Comparison of ENCODE assay signal across 16 cellular contexts in genomic region chrX:72258174-72258573, GRCh38. TPM values are rescaled to one million over a fixed set of nuclear protein-coding genes. Genes with fewer than 3 reads are reported as not detected.
DNase-seq lines count a peak whose midpoint lies in the region; ATAC-seq, FAIRE-seq and TF ChIP-seq lines count a peak whose summit lies in the region.
"Had no signal": no experiment of that assay in that cellular context is flagged by ENCODE, and none has a peak within 500 bp of the region (broad histone marks: within the 10 kb centered on the region; RNA-seq: fewer than 3 reads in every experiment).

No MANE protein-coding gene starts in this region.

- no peak overlapping the region for H3K27ac Mint-ChIP-seq in T-helper 2 cell treated with Interferon-gamma antibody and Interleukin-4, amounts not matched to agents 5 μg/mL and 100 μg/mL, for 36 hours
- H3K27ac Mint-ChIP-seq: activated CD4-positive, alpha-beta memory T cell treated with anti-CD3 and anti-CD28 coated beads, Interleukin-2, amount 10 ng/mL, durations not matched to agents 7 days and 5 days had no signal

- no peak for TF ChIP-seq POLR2A in testis (IDR thresholded peaks at IDR 0.05)

- no peak overlapping the region for H3K27ac ChIP-seq in HEK293 (ENCODE audit: extremely low read depth, low read depth, low read length)
- no peak overlapping the region for H3K27ac ChIP-seq in testis
- no peak overlapping the region for H3K27ac ChIP-seq in kidney (ENCODE audit: low read depth in 2 of 2, low read length in 2 of 2)
- no peak overlapping the region for H3K27ac ChIP-seq in pancreas
- H3K27ac ChIP-seq: heart right ventricle had no signal

- H3K27me3 Mint-ChIP-seq in T-helper 2 cell treated with Interferon-gamma antibody and Interleukin-4, amounts not matched to agents 5 μg/mL and 100 μg/mL, for 36 hours (ENCODE audit: low read depth): peaks cover 19% of the 10 kb centered on the region

- POLR2A ChIA-PET in HEK293 (lab: Yijun Ruan, JAX): interaction anchor here (1.2 to 1.4 kb wide), 3 partner anchors 13 to 77 kb away, joined by 4 to 8 read pairs (median 4); partner anchors contain the start of gene RPS4X

- H3K4me3 Mint-ChIP-seq in T-helper 2 cell treated with Interferon-gamma antibody and Interleukin-4, amounts not matched to agents 5 μg/mL and 100 μg/mL, for 36 hours: no peak overlapping the region
- H3K4me3 Mint-ChIP-seq: activated CD4-positive, alpha-beta memory T cell treated with anti-CD3 and anti-CD28 coated beads, Interleukin-2, amount 10 ng/mL, durations not matched to agents 7 days and 5 days had no signal

- intact Hi-C loops in testis (cut with DNase I; ENCODE audit: low total_unique reads) (no loop called here), kidney (cut with DNase I) (no loop called here), pancreas (cut with DNase I) (no loop called here)

- H3K9ac ChIP-seq in kidney (ENCODE audit: low read length in 2 of 2): no peak overlapping the region

- no peaks in the 10 kb centered on the region for H3K9me3 Mint-ChIP-seq in T-helper 2 cell treated with Interferon-gamma antibody and Interleukin-4, amounts not matched to agents 5 μg/mL and 100 μg/mL, for 36 hours
- H3K9me3 Mint-ChIP-seq: activated CD4-positive, alpha-beta memory T cell treated with anti-CD3 and anti-CD28 coated beads, Interleukin-2, amount 10 ng/mL, durations not matched to agents 7 days and 5 days had no signal

- H3K36me3 ChIP-seq in HEK293 (ENCODE audit: control insufficient read depth in 2 of 2, insufficient read depth in 1 of 2, low read length in 2 of 2): no peaks in the 10 kb centered on the region
- H3K36me3 ChIP-seq in testis (ENCODE audit: low read depth, missing control alignments): no peaks in the 10 kb centered on the region
- H3K36me3 ChIP-seq in kidney (ENCODE audit: control insufficient read depth in 1 of 2, insufficient read depth in 2 of 2, low read length in 2 of 2): no peaks in the 10 kb centered on the region
- H3K36me3 ChIP-seq in pancreas: no peaks in the 10 kb centered on the region
- H3K36me3 ChIP-seq: heart right ventricle had no signal

- no peaks in the 10 kb centered on the region for H3K36me3 Mint-ChIP-seq in T-helper 2 cell treated with Interferon-gamma antibody and Interleukin-4, amounts not matched to agents 5 μg/mL and 100 μg/mL, for 36 hours (ENCODE audit: low read depth)

- peak; percentile 80 for DNase-seq in AG08396 (ENCODE audit: low spot score)
- peak; percentile 87 to 92 for DNase-seq in foreskin fibroblast
- no peak for DNase-seq in testis
- no peak for DNase-seq in kidney
- no peak for DNase-seq in T-helper 2 cell treated with Interferon-gamma antibody and Interleukin-4, amounts not matched to agents 5 μg/mL and 100 μg/mL, for 36 hours (ENCODE audit: low spot score)
- DNase-seq in pancreas: no peak
- DNase-seq: activated CD4-positive, alpha-beta memory T cell treated with anti-CD3 and anti-CD28 coated beads, Interleukin-2, amount 10 ng/mL, durations not matched to agents 7 days and 5 days; activated naive CD4-positive, alpha-beta T cell treated with anti-CD3 and anti-CD28 coated beads, Interleukin-2, amount 50 U/mL, for 16 hours; cortex of kidney; heart right ventricle; NCI-H187; occipital lobe; T-helper 2 cell had no signal

- FAIRE-seq in kidney (lab: Jason Lieb, UNC) (no peak), pancreas (lab: Jason Lieb, UNC) (no peak)

- TF ChIP-seq CTCF in HEK293 (tag by site-specific recombination; IDR thresholded peaks at IDR 0.05): no peak
- no peak for TF ChIP-seq CTCF in foreskin fibroblast (IDR thresholded peaks at IDR 0.05; ENCODE audit: low read depth, low read length)
- TF ChIP-seq CTCF in testis (IDR thresholded peaks at IDR 0.05): no peak
- no peak for TF ChIP-seq CTCF in kidney (IDR thresholded peaks at IDR 0.05; ENCODE audit: borderline replicate concordance, extremely low read depth, insufficient read depth)
- TF ChIP-seq CTCF in pancreas (IDR thresholded peaks at IDR 0.05): no peak

- CTCF ChIA-PET in HEK293 (lab: Yijun Ruan, JAX): interaction anchor here (1.0 to 2.7 kb wide), 3 partner anchors 13 to 19 kb away, joined by 6 to 14 read pairs (median 6); partner anchors contain the start of gene RPS4X

- peaks cover 12% of the 10 kb centered on the region for H3K4me1 ChIP-seq in HEK293 (ENCODE audit: control insufficient read depth, insufficient read depth, low read length)
- H3K4me1 ChIP-seq in testis: no peaks in the 10 kb centered on the region
- no peaks in the 10 kb centered on the region for H3K4me1 ChIP-seq in kidney (ENCODE audit: control insufficient read depth in 1 of 2, insufficient read depth in 1 of 2, low read depth in 1 of 2, low read length in 2 of 2)
- H3K4me1 ChIP-seq in pancreas: no peaks in the 10 kb centered on the region
- H3K4me1 ChIP-seq: heart right ventricle had no signal

- H3K4me3 ChIP-seq in HEK293 (ENCODE audit: low read depth, low read length) (no peak overlapping the region), foreskin fibroblast (ENCODE audit: low read depth in 1 of 2, low read length in 2 of 2) (no peak overlapping the region), testis (no peak overlapping the region), kidney (ENCODE audit: low read length in 2 of 2) (no peak overlapping the region), pancreas (no peak overlapping the region)
- H3K4me3 ChIP-seq: heart right ventricle, lung had no signal

- no peaks in the 10 kb centered on the region for H3K4me1 Mint-ChIP-seq in T-helper 2 cell treated with Interferon-gamma antibody and Interleukin-4, amounts not matched to agents 5 μg/mL and 100 μg/mL, for 36 hours (ENCODE audit: low read depth)

- ATAC-seq in SK-N-SH treated with all-trans-retinoic acid at 6 μM for 48 hours (peak; percentile 85), pancreas (no peak)
- ATAC-seq: heart right ventricle had no signal

- H3K9me3 ChIP-seq in HEK293 (ENCODE audit: control insufficient read depth, insufficient read depth, low read depth, low read length) (no peaks in the 10 kb centered on the region), testis (no peaks in the 10 kb centered on the region), kidney (ENCODE audit: control insufficient read depth in 1 of 2, low read length in 2 of 2) (no peaks in the 10 kb centered on the region), pancreas (no peaks in the 10 kb centered on the region)
- H3K9me3 ChIP-seq: heart right ventricle had no signal

- H3K27me3 ChIP-seq in testis: no peaks in the 10 kb centered on the region
- H3K27me3 ChIP-seq in pancreas: no peaks in the 10 kb centered on the region

- 88% methylated on average over 4 to 6 of the region's 7 CpGs for WGBS in testis, 2 donors
- 58 to 67% methylated on average over 7 of the region's 7 CpGs for WGBS in pancreas, 2 donors

TF ChIP-seq in HEK293, 187 proteins besides CTCF, POLR2A, EP300 and RAD21 (continues in another document):
- TF ChIP-seq ZNF76 (tag by site-specific recombination; IDR thresholded peaks at IDR 0.05; ENCODE audit: borderline replicate concordance, low read depth) (no peak), ZNF398 (tag by site-specific recombination; IDR thresholded peaks at IDR 0.05) (peak; percentile 41; the same call in 1 of the 2 replicates)

TF ChIP-seq in SK-N-SH treated with all-trans-retinoic acid at 6 μM for 48 hours, 23 proteins besides CTCF, POLR2A, EP300 and RAD21:
- no peak for TF ChIP-seq CSRNP3 (CRISPR knock-in tag; IDR thresholded peaks at IDR 0.05)
TF ChIP-seq in SK-N-SH treated with all-trans-retinoic acid at 6 μM for 48 hours: peak in this region for 0.

RNA-seq across cellular contexts. Expression of gene RPS4X, which starts 18.9 kb away (rescaled TPM):
- total RNA-seq in testis (100 to 1,000 TPM; 268 to 497 TPM), kidney (1,027 TPM), pancreas (1,000 to 10,000 TPM in 3 of 6 donors, 100 to 1,000 TPM in 3; 559 to 1,221 (median 1,037) TPM)
- polyA plus RNA-seq in testis (ENCODE audit: insufficient read depth, low read depth, low replicate concordance) (546 TPM), kidney (ENCODE audit: insufficient read depth, low read depth, low replicate concordance) (1,047 TPM), pancreas (100 to 1,000 TPM; 592 to 955 TPM)

RNA-seq across cellular contexts. Expression of gene ERCC6L, which starts 19.3 kb away (rescaled TPM):
- total RNA-seq in testis (1 to 10 TPM in 1 of 2 donors, under 1 TPM in 1; 0.74 to 1.6 TPM), kidney (0.16 TPM), pancreas (under 1 TPM in 4 of 6 donors, not detected in 2; 0.06 to 0.13 (median 0.11) TPM)
- polyA plus RNA-seq in testis (ENCODE audit: insufficient read depth, low read depth, low replicate concordance) (1.0 TPM), kidney (ENCODE audit: insufficient read depth, low read depth, low replicate concordance) (not detected), pancreas (under 1 TPM in 1 of 2 donors, not detected in 1; 0.04 TPM)

RNA-seq across cellular contexts. Expression of gene CITED1, which starts 47.5 kb away (rescaled TPM):
- total RNA-seq in testis (100 to 1,000 TPM; 439 to 593 TPM), kidney (3.8 TPM), pancreas (1 to 10 TPM in 2 of 6 donors, under 1 TPM in 2, not detected in 2; 0.82 to 1.5 (median 1.1) TPM)
- polyA plus RNA-seq in testis (ENCODE audit: insufficient read depth, low read depth, low replicate concordance) (323 TPM), kidney (ENCODE audit: insufficient read depth, low read depth, low replicate concordance) (1.5 TPM), pancreas (1 to 10 TPM in 1 of 2 donors, under 1 TPM in 1; 0.49 to 1.4 TPM)
- total RNA-seq: activated CD4-positive, alpha-beta memory T cell treated with anti-CD3 and anti-CD28 coated beads, Interleukin-2, amount 10 ng/mL, durations not matched to agents 7 days and 5 days had no signal

Comparison
In these comparisons a context has a peak if more than half of its experiments do, and no peak if none do; other contexts are left out.
1. DNase-seq: peak in AG08396 (single experiment) and foreskin fibroblast (2 of 2); none in testis (single experiment), kidney (single experiment), T-helper 2 cell treated with Interferon-gamma antibody and Interleukin-4, amounts not matched to agents 5 μg/mL and 100 μg/mL, for 36 hours (single experiment) and pancreas (0 of 6).
2. RNA of gene CITED1, which starts 47.5 kb away (total RNA-seq): 439 to 593 TPM in testis; 3.8 TPM in kidney (single experiment) and 0.82 to 1.5 TPM in pancreas; every median in the first group is over 10 times any median in the second.